Comparison of ENCODE assay signal across 8 cellular contexts in the genomic region with DNA sequence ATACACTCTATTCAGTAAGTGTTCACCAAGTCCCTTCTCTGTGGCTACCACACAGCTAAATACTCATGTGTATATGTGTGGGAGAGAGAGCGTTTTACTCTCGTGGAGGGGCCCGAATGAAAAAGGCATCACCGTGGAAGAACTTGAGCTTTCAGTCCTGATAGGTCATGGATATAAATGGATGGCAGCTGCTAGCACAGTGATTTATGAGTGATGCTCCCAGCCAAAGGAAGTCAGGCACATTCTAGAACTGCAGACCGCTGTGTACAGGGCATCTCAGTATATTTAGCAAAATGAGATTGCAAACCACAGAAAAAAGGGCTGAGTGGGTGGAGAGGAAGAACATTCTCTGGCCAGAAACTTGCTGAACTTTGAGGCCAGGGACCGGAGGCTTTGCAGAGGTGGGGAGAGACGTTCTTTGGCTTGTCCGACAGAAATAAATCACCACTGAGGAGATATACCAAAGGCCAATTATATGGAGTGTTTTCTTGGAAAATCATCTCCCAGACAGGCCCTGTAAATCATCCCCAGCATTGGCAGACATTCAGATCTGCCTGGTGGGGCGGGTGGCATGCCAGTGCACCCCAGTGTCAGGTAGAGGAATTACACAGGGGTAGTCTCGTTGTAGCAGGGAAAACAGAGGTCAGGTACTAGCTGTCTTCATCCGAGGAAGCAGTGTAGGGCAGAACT.
DNase-seq lines count a peak whose midpoint lies in the region; ATAC-seq and TF ChIP-seq lines count a peak whose summit lies in the region.

No MANE protein-coding gene starts in this region.

- DNase-seq in AG20443 (ENCODE audit: low spot score) (peak; percentile 67), NCI-H1105 (lab: John Stamatoyannopoulos, UW) (peak; percentile 17), astrocyte of the spinal cord (ENCODE audit: low read depth, low spot score) (peak; percentile 87), lower lobe of right lung (no peak), NCI-H2029 treated with DMSO at 0.1 percent for 48 hours (lab: John Stamatoyannopoulos, UW) (no peak)
- no peak for DNase-seq in stimulated activated CD4-positive, alpha-beta T cell treated with anti-CD3 and anti-CD28 coated beads, Interleukin-4, amount 100 ng/mL, for 1 hour
- no peak for DNase-seq in activated naive CD4-positive, alpha-beta T cell treated with anti-CD3 and anti-CD28 coated beads for 36 hours

- no peaks in the 10 kb centered on the region for H3K36me3 Mint-ChIP-seq in activated naive CD4-positive, alpha-beta T cell treated with anti-CD3 and anti-CD28 coated beads for 36 hours (ENCODE audit: low read depth)

- CTCF ChIA-PET in activated naive CD4-positive, alpha-beta T cell treated with anti-CD3 and anti-CD28 coated beads for 36 hours (lab: Charles Lee): no interaction called here

- intact Hi-C loops in lower lobe of right lung (cut with DNase I): no loop called here
- intact Hi-C loops in activated naive CD4-positive, alpha-beta T cell treated with anti-CD3 and anti-CD28 coated beads for 36 hours (cut with micrococcal nuclease): no loop called here

- no peaks in the 10 kb centered on the region for H3K4me1 Mint-ChIP-seq in activated naive CD4-positive, alpha-beta T cell treated with anti-CD3 and anti-CD28 coated beads for 36 hours (ENCODE audit: low read depth)

- H3K4me1 ChIP-seq in lower lobe of right lung: peaks cover 5% of the 10 kb centered on the region

- in situ Hi-C loops in astrocyte of the spinal cord (cut with HindIII; ENCODE audit: low sequenced_read_pairs): no loop called here

- TF ChIP-seq CTCF in astrocyte of the spinal cord (IDR thresholded peaks at IDR 0.05; ENCODE audit: low read depth, low read length) (peak; percentile 64), lower lobe of right lung (IDR thresholded peaks at IDR 0.05) (peak; percentile 57)

- no peaks in the 10 kb centered on the region for H3K27me3 ChIP-seq in lower lobe of right lung (ENCODE audit: low read depth)

- no peaks in the 10 kb centered on the region for H3K27me3 Mint-ChIP-seq in activated naive CD4-positive, alpha-beta T cell treated with anti-CD3 and anti-CD28 coated beads for 36 hours (ENCODE audit: low read depth)

- no peak overlapping the region for H3K27ac ChIP-seq in lower lobe of right lung

- H3K9me3 ChIP-seq in lower lobe of right lung: no peaks in the 10 kb centered on the region

- no peaks in the 10 kb centered on the region for H3K9me3 Mint-ChIP-seq in activated naive CD4-positive, alpha-beta T cell treated with anti-CD3 and anti-CD28 coated beads for 36 hours

- ATAC-seq in GM19023 (IDR thresholded peaks at IDR 0.05; ENCODE audit: unreplicated experiment): peak; percentile 65
- peak; percentile 72 to 78 for ATAC-seq in lower lobe of right lung

- no peak overlapping the region for H3K4me3 Mint-ChIP-seq in activated naive CD4-positive, alpha-beta T cell treated with anti-CD3 and anti-CD28 coated beads for 36 hours

- H3K4me3 ChIP-seq in astrocyte of the spinal cord (ENCODE audit: low read depth, low read length) (no peak overlapping the region), lower lobe of right lung (no peak overlapping the region)

- no peak overlapping the region for H3K27ac Mint-ChIP-seq in activated naive CD4-positive, alpha-beta T cell treated with anti-CD3 and anti-CD28 coated beads for 36 hours

- H3K36me3 ChIP-seq in lower lobe of right lung: no peaks in the 10 kb centered on the region

Comparison
In these comparisons a context has a peak if more than half of its experiments do, and no peak if none do; other contexts are left out.
1. DNase-seq: peak in AG20443 (single experiment), NCI-H1105 (single experiment) and astrocyte of the spinal cord (single experiment); none in lower lobe of right lung (single experiment), NCI-H2029 treated with DMSO at 0.1 percent for 48 hours (single experiment), stimulated activated CD4-positive, alpha-beta T cell treated with anti-CD3 and anti-CD28 coated beads, Interleukin-4, amount 100 ng/mL, for 1 hour (single experiment) and activated naive CD4-positive, alpha-beta T cell treated with anti-CD3 and anti-CD28 coated beads for 36 hours (single experiment).